In the genomic region with DNA sequence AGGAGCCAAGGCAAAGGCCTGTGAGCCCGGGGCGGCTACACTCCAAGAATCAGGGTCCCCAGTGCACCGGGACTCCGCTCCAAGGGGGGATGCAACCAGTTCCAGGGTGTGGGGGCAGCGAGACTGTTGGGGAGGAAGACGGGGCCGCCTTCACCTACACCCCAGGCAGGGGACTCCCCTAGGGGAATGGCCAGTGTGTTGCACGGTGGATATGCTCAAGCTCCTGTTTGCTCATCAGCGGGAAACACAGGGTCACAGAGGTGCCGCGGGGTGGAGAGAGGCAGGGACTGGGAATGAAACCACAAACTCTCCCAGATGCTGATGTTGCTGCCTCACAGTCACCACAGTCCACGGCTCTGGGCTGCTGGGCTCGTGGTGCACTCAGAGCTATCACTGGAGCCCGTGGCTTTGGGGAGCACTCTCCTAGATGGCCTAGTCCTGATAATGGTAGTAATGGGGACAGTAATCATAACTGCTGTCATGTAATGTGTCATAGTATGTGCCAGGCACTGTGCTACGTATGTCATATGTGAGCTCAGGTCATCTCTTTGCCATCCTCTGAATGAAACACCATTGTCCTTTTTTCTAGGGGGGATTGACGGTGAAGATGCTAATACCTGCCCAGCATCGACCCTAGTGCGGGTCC, we compare ENCODE assay signal across 14 cellular contexts. TPM values are rescaled to one million over a fixed set of nuclear protein-coding genes. Genes with fewer than 3 reads are reported as not detected.
"Had no signal": no experiment of that assay in that cellular context is flagged by ENCODE, and none has a peak within 500 bp of the region (broad histone marks: within the 10 kb centered on the region; RNA-seq: fewer than 3 reads in every experiment).

No MANE protein-coding gene starts in this region.

RNA-seq across cellular contexts. Expression of gene NUTM2F, which starts 5.2 kb away (rescaled TPM):
- total RNA-seq: naive thymus-derived CD4-positive, alpha-beta T cell; natural killer cell; occipital lobe; osteoblast; pancreas; posterior vena cava; pulmonary artery endothelial cell; right atrium auricular region; sciatic nerve; spleen; transverse colon; upper lobe of right lung; urinary bladder; vagina had no signal
- polyA plus RNA-seq: naive thymus-derived CD4-positive, alpha-beta T cell; spleen; urinary bladder had no signal
